Comparison of ENCODE assay signal across 8 cellular contexts in the genomic region with DNA sequence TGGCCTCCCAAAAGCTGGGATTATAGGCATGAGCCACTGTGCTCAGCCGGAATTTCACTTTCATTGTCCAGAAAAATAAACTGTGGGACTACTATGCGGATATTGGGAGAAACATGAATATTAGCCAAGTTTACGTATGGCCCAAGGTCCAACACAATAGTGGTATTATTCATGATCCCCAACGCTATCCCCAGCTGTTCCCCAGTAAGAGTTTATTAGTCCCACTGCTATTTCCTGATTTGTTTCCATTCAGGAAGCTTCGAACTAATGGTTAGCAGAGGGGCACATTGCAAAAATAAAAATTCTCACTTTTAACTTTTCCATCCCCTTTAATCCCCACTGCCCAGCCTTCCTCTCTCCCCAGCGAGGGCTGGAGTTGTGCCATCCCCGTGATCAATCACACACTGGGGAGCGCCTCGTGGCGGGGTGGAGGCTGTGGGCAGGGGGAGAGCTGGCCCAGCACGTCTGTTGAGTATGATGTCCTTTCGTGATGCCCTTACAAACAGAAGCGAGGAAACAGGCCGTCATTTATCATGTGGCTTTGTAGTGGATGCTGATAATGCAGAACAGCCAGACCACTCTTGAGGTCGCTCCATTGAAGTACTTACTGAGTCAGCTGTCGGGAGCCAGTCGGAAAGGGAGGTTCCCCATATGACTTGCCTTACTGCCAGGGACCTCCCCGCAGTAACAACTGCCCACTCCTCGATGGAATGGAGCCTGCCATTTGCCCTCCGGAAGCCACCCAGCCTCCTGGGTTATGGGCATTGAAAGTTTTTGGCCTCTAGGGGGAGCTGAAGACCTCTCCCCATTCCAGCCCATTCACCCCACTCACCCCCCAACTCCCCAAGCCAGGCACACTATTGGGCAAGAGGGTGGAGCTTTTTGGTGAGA.
DNase-seq lines count a peak whose midpoint lies in the region; FAIRE-seq and TF ChIP-seq lines count a peak whose summit lies in the region.
"Had no signal": no experiment of that assay in that cellular context is flagged by ENCODE, and none has a peak within 500 bp of the region (broad histone marks: within the 10 kb centered on the region; RNA-seq: fewer than 3 reads in every experiment).

No MANE protein-coding gene starts in this region.

- H3K27ac ChIP-seq in endothelial cell of umbilical vein (ENCODE audit: insufficient read depth, low read depth, low read length) (peak overlapping the region; percentile 21), osteoblast (ENCODE audit: low read depth, low read length) (no peak overlapping the region)
- no peak overlapping the region for H3K27ac ChIP-seq in effector memory CD4-positive, alpha-beta T cell (ENCODE audit: insufficient read depth, low read length, poor library complexity, severe bottlenecking)
- H3K27ac ChIP-seq: skin epidermis had no signal

- H3K4me3 ChIP-seq in endothelial cell of umbilical vein (replicated peaks in 1 of 3; ENCODE audit: insufficient read depth in 1 of 3, low read depth in 1 of 3, low read length in 3 of 3) (no peak overlapping the region), osteoblast (ENCODE audit: insufficient read depth, low read length) (no peak overlapping the region), Caco-2 (ENCODE audit: low read depth, low read length) (no peak overlapping the region)
- no peak overlapping the region for H3K4me3 ChIP-seq in effector memory CD4-positive, alpha-beta T cell (ENCODE audit: insufficient read depth, low read depth, low read length, poor library complexity, severe bottlenecking)
- H3K4me3 ChIP-seq: skin epidermis had no signal

- H3K36me3 ChIP-seq in endothelial cell of umbilical vein (ENCODE audit: control insufficient read depth in 2 of 2, extremely low read depth in 1 of 2, insufficient read depth in 2 of 2, low read length in 2 of 2) (no peaks in the 10 kb centered on the region), osteoblast (ENCODE audit: insufficient read depth, low read length) (no peaks in the 10 kb centered on the region), Caco-2 (ENCODE audit: control insufficient read depth, insufficient read depth, low read length) (no peaks in the 10 kb centered on the region)
- H3K36me3 ChIP-seq in effector memory CD4-positive, alpha-beta T cell (ENCODE audit: control insufficient read depth, insufficient read depth, low read length), result no peaks in the 10 kb centered on the region

- dilution Hi-C loops in endothelial cell of umbilical vein (cut with MboI; ENCODE audit: extremely low pct_ligation_motif_present, low sequenced_read_pairs), result no loop called here

- H3K9me3 ChIP-seq in endothelial cell of umbilical vein (replicated peaks; ENCODE audit: control insufficient read depth, insufficient read depth, low read length), result no peaks in the 10 kb centered on the region
- no peaks in the 10 kb centered on the region for H3K9me3 ChIP-seq in osteoblast (ENCODE audit: low read depth, low read length)
- no peaks in the 10 kb centered on the region for H3K9me3 ChIP-seq in effector memory CD4-positive, alpha-beta T cell (ENCODE audit: control insufficient read depth, low read length)
- H3K9me3 ChIP-seq in Caco-2, result no peaks in the 10 kb centered on the region

- TF ChIP-seq POLR2A in GM12892 (IDR thresholded peaks at IDR 0.05; ENCODE audit: low read depth, low read length) (no peak), endothelial cell of umbilical vein (IDR thresholded peaks at IDR 0.05; ENCODE audit: low read depth, low read length) (no peak)

- H3K4me1 Mint-ChIP-seq in Caco-2 (ENCODE audit: low read depth, unreplicated experiment), result no peaks in the 10 kb centered on the region

- POLR2A ChIA-PET in endothelial cell of umbilical vein (lab: Charles Lee), result interaction anchor here (0.6 to 1.4 kb wide), 3 partner anchors 24 to 71 kb away, joined by 3 read pairs; no protein-coding TSS in a partner anchor
- POLR2A ChIA-PET in Caco-2 (lab: Charles Lee), result no interaction called here

- intact Hi-C loops in endothelial cell of umbilical vein (cut with micrococcal nuclease) (loop anchor here (1.0 to 5.0 kb wide), 4 partner anchors 61 to 389 kb away; partner anchors contain the start of gene TMEM165), Caco-2 (cut with micrococcal nuclease; ENCODE audit: unreplicated experiment) (no loop called here)

- H3K36me3 Mint-ChIP-seq in Caco-2 (ENCODE audit: insufficient read depth, unreplicated experiment), result no peaks in the 10 kb centered on the region

- H3K4me3 Mint-ChIP-seq in Caco-2 (ENCODE audit: unreplicated experiment), result no peak overlapping the region

- H4K20me1 ChIP-seq in endothelial cell of umbilical vein (replicated peaks; ENCODE audit: control insufficient read depth, extremely low read depth, insufficient read depth, low read length), result no peaks in the 10 kb centered on the region
- H4K20me1 ChIP-seq in osteoblast (ENCODE audit: insufficient read depth, low read length), result no peaks in the 10 kb centered on the region

- BruUV-seq in endothelial cell of umbilical vein (replicated peaks; lab: Mats Ljungman, UMichigan), result no TSS peak
- no TSS peak for BruUV-seq in Caco-2 (replicated peaks; lab: Mats Ljungman, UMichigan)

- H3K27me3 ChIP-seq in endothelial cell of umbilical vein (ENCODE audit: control insufficient read depth in 2 of 2, insufficient read depth in 2 of 2, low read length in 2 of 2) (no peaks in the 10 kb centered on the region), osteoblast (ENCODE audit: insufficient read depth, low read length) (peaks cover 4% of the 10 kb centered on the region), Caco-2 (replicated peaks; ENCODE audit: control insufficient read depth, insufficient read depth, low read length) (no peaks in the 10 kb centered on the region)
- no peaks in the 10 kb centered on the region for H3K27me3 ChIP-seq in effector memory CD4-positive, alpha-beta T cell (replicated peaks; ENCODE audit: control insufficient read depth, insufficient read depth, low read length, poor library complexity, severe bottlenecking)

- peaks cover 16% of the 10 kb centered on the region for H3K9me3 Mint-ChIP-seq in Caco-2 (ENCODE audit: unreplicated experiment)

- H2AFZ ChIP-seq in endothelial cell of umbilical vein (ENCODE audit: low read depth, low read length) (peak overlapping the region; percentile 56), osteoblast (ENCODE audit: low read length) (no peak overlapping the region)

- no peaks in the 10 kb centered on the region for H3K9me1 ChIP-seq in endothelial cell of umbilical vein (replicated peaks; ENCODE audit: control insufficient read depth, extremely low read depth, insufficient read depth, low read length)

- peak; percentile 41 to 57 for TF ChIP-seq CTCF in endothelial cell of umbilical vein (IDR thresholded peaks at IDR 0.05; ENCODE audit: extremely low read depth in 1 of 2, insufficient read depth in 1 of 2, low read depth in 1 of 2, low read length in 2 of 2)
- TF ChIP-seq CTCF in osteoblast (IDR thresholded peaks at IDR 0.05; ENCODE audit: extremely low read depth, low read depth, low read length), result peak; percentile 51
- peak in 1 of 2 experiments; percentile 23 for TF ChIP-seq CTCF in Caco-2 (IDR thresholded peaks at IDR 0.05; ENCODE audit: insufficient read depth in 1 of 2, low read depth in 1 of 2, low read length in 1 of 2, severe bottlenecking in 1 of 2, unreplicated experiment in 1 of 2)

- CTCF ChIA-PET in endothelial cell of umbilical vein (lab: Charles Lee), result interaction anchor here (0.9 to 2.7 kb wide), 18 partner anchors 10 to 538 kb away, joined by 3 to 17 read pairs (median 4); partner anchors contain the start of genes CLOCK and SRD5A3
- CTCF ChIA-PET in Caco-2 (lab: Charles Lee), result no interaction called here

- no peak overlapping the region for H3K4me2 ChIP-seq in endothelial cell of umbilical vein (ENCODE audit: insufficient read depth, low read length)
- H3K4me2 ChIP-seq in osteoblast (ENCODE audit: insufficient read depth, low read length), result no peak overlapping the region

- H3K79me2 ChIP-seq in endothelial cell of umbilical vein (ENCODE audit: control insufficient read depth, insufficient read depth, low read length), result no peaks in the 10 kb centered on the region
- no peaks in the 10 kb centered on the region for H3K79me2 ChIP-seq in osteoblast (ENCODE audit: insufficient read depth, low read length)

- DNase-seq in GM12892 (ENCODE audit: insufficient read length), result peak; percentile 11
- DNase-seq in NAMALWA (ENCODE audit: low spot score), result peak; percentile 30
- DNase-seq in endothelial cell of umbilical vein (ENCODE audit: low read depth, low spot score), result peak; percentile 94
- DNase-seq in osteoblast (ENCODE audit: insufficient read length, low spot score, missing footprints), result no peak
- DNase-seq in T-helper 9 cell, result no peak
- no peak for DNase-seq in effector memory CD4-positive, alpha-beta T cell
- DNase-seq in Caco-2, result no peak

- H3K27ac Mint-ChIP-seq in Caco-2 (ENCODE audit: unreplicated experiment), result no peak overlapping the region

- FAIRE-seq in GM12892 (lab: Jason Lieb, UNC), result no peak
- peak; percentile 78 for FAIRE-seq in endothelial cell of umbilical vein (lab: Jason Lieb, UNC)

- no peaks in the 10 kb centered on the region for H3K27me3 Mint-ChIP-seq in Caco-2 (ENCODE audit: insufficient read depth, unreplicated experiment)

- H3K4me1 ChIP-seq in endothelial cell of umbilical vein (ENCODE audit: control insufficient read depth, extremely low read depth, insufficient read depth, low read length), result peaks cover 11% of the 10 kb centered on the region
- H3K4me1 ChIP-seq in osteoblast (ENCODE audit: insufficient read depth, low read length), result no peaks in the 10 kb centered on the region
- H3K4me1 ChIP-seq in effector memory CD4-positive, alpha-beta T cell (ENCODE audit: control insufficient read depth, insufficient read depth, low read length, poor library complexity, severe bottlenecking), result no peaks in the 10 kb centered on the region
- H3K4me1 ChIP-seq in Caco-2, result peaks cover 10% of the 10 kb centered on the region; the same call in 1 of the 2 replicates

- H3K9ac ChIP-seq in endothelial cell of umbilical vein (replicated peaks; ENCODE audit: extremely low read depth, insufficient read depth, low read length), result no peak overlapping the region

TF ChIP-seq in endothelial cell of umbilical vein, 7 proteins besides CTCF, POLR2A, EP300 and RAD21:
- TF ChIP-seq FOS (IDR thresholded peaks at IDR 0.05; ENCODE audit: borderline replicate concordance, insufficient read depth, low read length), result no peak
- peak; percentile 4 for TF ChIP-seq JUN (IDR thresholded peaks at IDR 0.05; ENCODE audit: borderline replicate concordance, insufficient read depth, insufficient read length, low read depth)

Comparison
In these comparisons a context has a peak if more than half of its experiments do, and no peak if none do; other contexts are left out.
1. DNase-seq: peak in GM12892 (single experiment), NAMALWA (single experiment) and endothelial cell of umbilical vein (single experiment); none in osteoblast (single experiment), T-helper 9 cell (single experiment), effector memory CD4-positive, alpha-beta T cell (0 of 3) and Caco-2 (0 of 2).